ENCODE assay signal across 18 cellular contexts in genomic region chr11:130246719-130247118, GRCh38.
DNase-seq lines count a peak whose midpoint lies in the region; ATAC-seq and TF ChIP-seq lines count a peak whose summit lies in the region.
"Had no signal": no experiment of that assay in that cellular context is flagged by ENCODE, and none has a peak within 500 bp of the region (broad histone marks: within the 10 kb centered on the region; RNA-seq: fewer than 3 reads in every experiment).

No MANE protein-coding gene starts in this region.

- no peak overlapping the region for H3K27ac ChIP-seq in fibroblast of lung (ENCODE audit: insufficient read depth, low read length)
- H3K27ac ChIP-seq: stomach had no signal

- peak; percentile 8 for DNase-seq in activated naive CD4-positive, alpha-beta T cell treated with anti-CD3 and anti-CD28 coated beads for 36 hours
- no peak for DNase-seq in activated naive CD4-positive, alpha-beta T cell (lab: John Stamatoyannopoulos, UW)
- DNase-seq in WTC11 (ENCODE audit: low spot score) = no peak
- peak; percentile 51 to 60 for DNase-seq in fibroblast of lung (ENCODE audit: low read depth in 2 of 2)
- no peak for DNase-seq in stimulated activated effector memory CD8-positive, alpha-beta T cell treated with anti-CD3 and anti-CD28 coated beads, Interleukin-12 subunit alpha, Interleukin-12 subunit beta, amount 100 ng/mL, for 72 hours (ENCODE audit: low spot score in 2 of 2)
- DNase-seq in D341Med (ENCODE audit: low spot score) = no peak
- no peak for DNase-seq in NCI-H345 (lab: John Stamatoyannopoulos, UW)
- no peak for DNase-seq in G401 (ENCODE audit: low spot score)
- DNase-seq: ACHN; activated B cell treated with CpG ODN at 0.5 μM for 24 hours; activated CD8-positive, alpha-beta memory T cell treated with anti-CD3 and anti-CD28 coated beads, Interleukin-2, amount 50 U/mL, for 48 hours; Caco-2; glutamatergic neuron; H7; stomach; T-cell had no signal

- H3K27me3 Mint-ChIP-seq in activated naive CD4-positive, alpha-beta T cell treated with anti-CD3 and anti-CD28 coated beads for 36 hours (ENCODE audit: low read depth) = no peaks in the 10 kb centered on the region
- H3K27me3 Mint-ChIP-seq in WTC11 (ENCODE audit: low read depth) = no peaks in the 10 kb centered on the region
- H3K27me3 Mint-ChIP-seq: activated B cell treated with CpG ODN at 0.5 μM for 24 hours; activated naive CD8-positive, alpha-beta T cell; T-cell had no signal

- no peak overlapping the region for H3K4me3 ChIP-seq in fibroblast of lung (replicated peaks in 1 of 4; ENCODE audit: control extremely low read depth in 1 of 4, insufficient read depth in 1 of 4, low read depth in 3 of 4, low read length in 4 of 4)
- H3K4me3 ChIP-seq: stomach had no signal

- no peaks in the 10 kb centered on the region for H3K27me3 ChIP-seq in fibroblast of lung (ENCODE audit: control insufficient read depth, insufficient read depth, low read length)
- H3K27me3 ChIP-seq: stomach had no signal

- no peaks in the 10 kb centered on the region for H3K9me3 Mint-ChIP-seq in activated naive CD4-positive, alpha-beta T cell treated with anti-CD3 and anti-CD28 coated beads for 36 hours
- H3K9me3 Mint-ChIP-seq in WTC11 = peaks cover 2% of the 10 kb centered on the region
- peaks cover under 1% of the 10 kb centered on the region for H3K9me3 Mint-ChIP-seq in stimulated activated effector memory CD8-positive, alpha-beta T cell treated with anti-CD3 and anti-CD28 coated beads, Interleukin-12 subunit alpha, Interleukin-12 subunit beta, amount 100 ng/mL, for 72 hours
- H3K9me3 Mint-ChIP-seq: activated B cell treated with CpG ODN at 0.5 μM for 24 hours had no signal

- no peak overlapping the region for H3K4me2 ChIP-seq in fibroblast of lung (ENCODE audit: extremely low read depth, insufficient read depth, low read length)

- no peaks in the 10 kb centered on the region for H3K9me3 ChIP-seq in fibroblast of lung (ENCODE audit: control insufficient read depth, insufficient read depth, low read depth, low read length)
- H3K9me3 ChIP-seq: Caco-2 had no signal

- no peaks in the 10 kb centered on the region for H4K20me1 ChIP-seq in fibroblast of lung (ENCODE audit: control insufficient read depth, extremely low read depth, insufficient read depth, low read length)

- H3K36me3 Mint-ChIP-seq in activated naive CD4-positive, alpha-beta T cell treated with anti-CD3 and anti-CD28 coated beads for 36 hours (ENCODE audit: low read depth) = peaks cover 19% of the 10 kb centered on the region
- peaks cover 7% of the 10 kb centered on the region for H3K36me3 Mint-ChIP-seq in WTC11
- peaks cover 4% of the 10 kb centered on the region for H3K36me3 Mint-ChIP-seq in stimulated activated effector memory CD8-positive, alpha-beta T cell treated with anti-CD3 and anti-CD28 coated beads, Interleukin-12 subunit alpha, Interleukin-12 subunit beta, amount 100 ng/mL, for 72 hours

- peaks cover 40% of the 10 kb centered on the region for H3K4me1 Mint-ChIP-seq in activated naive CD4-positive, alpha-beta T cell treated with anti-CD3 and anti-CD28 coated beads for 36 hours (ENCODE audit: low read depth)
- H3K4me1 Mint-ChIP-seq in WTC11 = peaks cover 34% of the 10 kb centered on the region
- H3K4me1 Mint-ChIP-seq in stimulated activated effector memory CD8-positive, alpha-beta T cell treated with anti-CD3 and anti-CD28 coated beads, Interleukin-12 subunit alpha, Interleukin-12 subunit beta, amount 100 ng/mL, for 72 hours = peaks cover 54% of the 10 kb centered on the region
- H3K4me1 Mint-ChIP-seq: nephron had no signal

- no peak for ATAC-seq in WTC11
- ATAC-seq in stimulated activated effector memory CD8-positive, alpha-beta T cell treated with anti-CD3 and anti-CD28 coated beads, Interleukin-12 subunit alpha, Interleukin-12 subunit beta, amount 100 ng/mL, for 72 hours = peak; percentile 68
- ATAC-seq: T-cell had no signal

- intact Hi-C loops in activated naive CD4-positive, alpha-beta T cell treated with anti-CD3 and anti-CD28 coated beads for 36 hours (cut with micrococcal nuclease) = loop anchor here (1.0 kb wide), 1 partner anchor 69 kb away; no protein-coding TSS in a partner anchor

- H3K36me3 ChIP-seq in fibroblast of lung (ENCODE audit: control insufficient read depth, insufficient read depth, low read length) = no peaks in the 10 kb centered on the region

- CTCF ChIA-PET in activated naive CD4-positive, alpha-beta T cell treated with anti-CD3 and anti-CD28 coated beads for 36 hours (lab: Charles Lee) = no interaction called here
- CTCF ChIA-PET in WTC11 (lab: Charles Lee) = no interaction called here

- no peak overlapping the region for H2AFZ ChIP-seq in fibroblast of lung (ENCODE audit: low read length)

- no peaks in the 10 kb centered on the region for H3K4me1 ChIP-seq in fibroblast of lung (ENCODE audit: control insufficient read depth, extremely low read depth, insufficient read depth, low read length)
- H3K4me1 ChIP-seq: Caco-2 had no signal

- POLR2A ChIA-PET in WTC11 (lab: Charles Lee) = no interaction called here

- H3K79me2 ChIP-seq in fibroblast of lung (ENCODE audit: control insufficient read depth, insufficient read depth, low read length) = no peaks in the 10 kb centered on the region

- no peak overlapping the region for H3K9ac ChIP-seq in fibroblast of lung (ENCODE audit: insufficient read depth, low read length)

- no peak overlapping the region for H3K27ac Mint-ChIP-seq in activated naive CD4-positive, alpha-beta T cell treated with anti-CD3 and anti-CD28 coated beads for 36 hours
- H3K27ac Mint-ChIP-seq in WTC11 = peak overlapping the region; percentile 38; the same call in 1 of the 2 replicates
- H3K27ac Mint-ChIP-seq in stimulated activated effector memory CD8-positive, alpha-beta T cell treated with anti-CD3 and anti-CD28 coated beads, Interleukin-12 subunit alpha, Interleukin-12 subunit beta, amount 100 ng/mL, for 72 hours = no peak overlapping the region
- H3K27ac Mint-ChIP-seq: activated B cell treated with CpG ODN at 0.5 μM for 24 hours; activated naive CD8-positive, alpha-beta T cell; nephron; T-cell had no signal

- in situ Hi-C loops in G401 (cut with HindIII; ENCODE audit: low sequenced_read_pairs) = no loop called here

- H3K4me3 Mint-ChIP-seq in activated naive CD4-positive, alpha-beta T cell treated with anti-CD3 and anti-CD28 coated beads for 36 hours = no peak overlapping the region
- H3K4me3 Mint-ChIP-seq in WTC11 = no peak overlapping the region
- H3K4me3 Mint-ChIP-seq in stimulated activated effector memory CD8-positive, alpha-beta T cell treated with anti-CD3 and anti-CD28 coated beads, Interleukin-12 subunit alpha, Interleukin-12 subunit beta, amount 100 ng/mL, for 72 hours = no peak overlapping the region
- H3K4me3 Mint-ChIP-seq: activated B cell treated with CpG ODN at 0.5 μM for 24 hours; activated naive CD8-positive, alpha-beta T cell; nephron; T-cell had no signal

- no peak for TF ChIP-seq CTCF in WTC11 (IDR thresholded peaks at IDR 0.05)
- no peak for TF ChIP-seq CTCF in fibroblast of lung (conservative IDR thresholded peaks at IDR 0.05 in 1 of 2, IDR thresholded peaks at IDR 0.05 in 1 of 2; ENCODE audit: low read depth in 1 of 2, low read length in 2 of 2)

TF ChIP-seq in WTC11, 78 proteins besides CTCF, POLR2A, EP300 and RAD21:
- TF ChIP-seq NR3C1 (CRISPR knock-in tag; conservative IDR thresholded peaks at IDR 0.05; ENCODE audit: low read depth) (no peak), CBFB (CRISPR knock-in tag; IDR thresholded peaks at IDR 0.05; ENCODE audit: low read depth) (no peak), E2F4 (CRISPR knock-in tag; IDR thresholded peaks at IDR 0.05; ENCODE audit: borderline replicate concordance, low read depth) (no peak), RORB (CRISPR knock-in tag; IDR thresholded peaks at IDR 0.05) (no peak), ERG (CRISPR knock-in tag; IDR thresholded peaks at IDR 0.05) (no peak)

Comparison
In these comparisons a context has a peak if more than half of its experiments do, and no peak if none do; other contexts are left out.
1. DNase-seq: peak in activated naive CD4-positive, alpha-beta T cell treated with anti-CD3 and anti-CD28 coated beads for 36 hours (single experiment) and fibroblast of lung (2 of 2); none in activated naive CD4-positive, alpha-beta T cell (0 of 4), WTC11 (single experiment), stimulated activated effector memory CD8-positive, alpha-beta T cell treated with anti-CD3 and anti-CD28 coated beads, Interleukin-12 subunit alpha, Interleukin-12 subunit beta, amount 100 ng/mL, for 72 hours (0 of 2), D341Med (single experiment), NCI-H345 (single experiment) and G401 (single experiment).